In genomic region chr13:42229287-42229686, GRCh38 we compare ENCODE assay signal across 24 cellular contexts.
"Had no signal": no experiment of that assay in that cellular context is flagged by ENCODE, and none has a peak within 500 bp of the region (broad histone marks: within the 10 kb centered on the region; RNA-seq: fewer than 3 reads in every experiment).

No MANE protein-coding gene starts in this region.

- H3K36me3 ChIP-seq: colonic mucosa, right atrium auricular region had no signal

- H3K27ac ChIP-seq: body of pancreas, colonic mucosa, gastroesophageal sphincter, left ventricle myocardium inferior, right atrium auricular region, spleen, suprapubic skin, tibial artery had no signal

- DNase-seq: activated CD4-positive, alpha-beta T cell treated with anti-CD3 and anti-CD28 coated beads for 36 hours; activated CD4-positive, CD25-positive, alpha-beta regulatory T cell; activated CD8-positive, alpha-beta memory T cell treated with anti-CD3 and anti-CD28 coated beads, Interleukin-2, amount 10 ng/mL, durations not matched to agents 7 days and 5 days; activated CD8-positive, alpha-beta T cell treated with anti-CD3 and anti-CD28 coated beads, Interleukin-2, amount 10 ng/mL, durations not matched to agents 7 days and 5 days; activated naive CD4-positive, alpha-beta T cell; activated T-cell treated with anti-CD3 and anti-CD28 coated beads, Interleukin-2, amount 50 U/mL, for 48 hours; aorta; body of pancreas; colonic mucosa; effector CD8-positive, alpha-beta T cell; head of caudate nucleus; hypothalamus; immature natural killer cell; left ventricle myocardium inferior; naive B cell; nucleus accumbens; spleen; stimulated activated naive CD4-positive, alpha-beta T cell; tibial artery had no signal

- H3K27me3 ChIP-seq: body of pancreas, colonic mucosa, gastroesophageal sphincter, right atrium auricular region, spleen, suprapubic skin, tibial artery had no signal

- H3K4me1 ChIP-seq: body of pancreas, colonic mucosa, gastroesophageal sphincter, left ventricle myocardium inferior, right atrium auricular region, spleen, suprapubic skin, tibial artery had no signal

- H3K4me3 ChIP-seq: body of pancreas, colonic mucosa, gastroesophageal sphincter, left ventricle myocardium inferior, lung, right atrium auricular region, spleen, suprapubic skin, tibial artery had no signal

- ATAC-seq: activated CD4-positive, alpha-beta T cell treated with anti-CD3 and anti-CD28 coated beads for 36 hours; activated CD8-positive, alpha-beta memory T cell treated with anti-CD3 and anti-CD28 coated beads, Interleukin-2, amount 10 ng/mL, durations not matched to agents 7 days and 5 days; activated CD8-positive, alpha-beta T cell treated with anti-CD3 and anti-CD28 coated beads, Interleukin-2, amount 10 ng/mL, durations not matched to agents 7 days and 5 days; activated naive CD4-positive, alpha-beta T cell treated with anti-CD3 and anti-CD28 coated beads, Interleukin-2, amount 50 U/mL, for 72 hours; body of pancreas; gastroesophageal sphincter had no signal

- H3K9me3 ChIP-seq: body of pancreas, colonic mucosa, gastroesophageal sphincter, left ventricle myocardium inferior, right atrium auricular region, suprapubic skin, tibial artery had no signal
